Comparison of ENCODE assay signal across 18 cellular contexts in genomic region chr6:150713876-150714275, GRCh38.
"Had no signal": no experiment of that assay in that cellular context is flagged by ENCODE, and none has a peak within 500 bp of the region (broad histone marks: within the 10 kb centered on the region; RNA-seq: fewer than 3 reads in every experiment).

No MANE protein-coding gene starts in this region.

- H3K36me3 Mint-ChIP-seq: activated naive CD4-positive, alpha-beta T cell treated with anti-CD3 and anti-CD28 coated beads, Interleukin-2, amount 10 ng/mL, durations not matched to agents 7 days and 5 days; natural killer cell had no signal

- H3K27ac Mint-ChIP-seq: activated CD4-positive, alpha-beta T cell treated with anti-CD3 and anti-CD28 coated beads, Interleukin-2, amount 10 ng/mL, durations not matched to agents 7 days and 5 days; activated CD8-positive, alpha-beta T cell treated with anti-CD3 and anti-CD28 coated beads, Interleukin-2, amount 10 ng/mL, durations not matched to agents 7 days and 5 days; activated naive CD4-positive, alpha-beta T cell treated with anti-CD3 and anti-CD28 coated beads, Interleukin-2, amount 10 ng/mL, durations not matched to agents 7 days and 5 days; activated naive CD8-positive, alpha-beta T cell treated with anti-CD3 and anti-CD28 coated beads, Interleukin-2, amount 50 U/mL, for 24 hours; activated T-cell treated with anti-CD3 and anti-CD28 coated beads, Interleukin-2, amount 50 U/mL, for 24 hours; natural killer cell; stimulated activated naive CD8-positive, alpha-beta T cell treated with anti-CD3 and anti-CD28 coated beads, Interleukin-15, amount 100 ng/mL, for 72 hours had no signal

- H3K36me3 ChIP-seq: right atrium auricular region, upper lobe of right lung had no signal

- H3K4me3 ChIP-seq: right atrium auricular region, upper lobe of right lung had no signal

- H3K9me3 ChIP-seq: right atrium auricular region, upper lobe of right lung had no signal

- H3K27me3 Mint-ChIP-seq: activated CD4-positive, alpha-beta T cell treated with anti-CD3 and anti-CD28 coated beads, Interleukin-2, amount 10 ng/mL, durations not matched to agents 7 days and 5 days; activated naive CD4-positive, alpha-beta T cell treated with anti-CD3 and anti-CD28 coated beads, Interleukin-2, amount 10 ng/mL, durations not matched to agents 7 days and 5 days; activated naive CD8-positive, alpha-beta T cell treated with anti-CD3 and anti-CD28 coated beads, Interleukin-2, amount 50 U/mL, for 24 hours; activated T-cell treated with anti-CD3 and anti-CD28 coated beads, Interleukin-2, amount 50 U/mL, for 24 hours had no signal

- H3K4me3 Mint-ChIP-seq: activated CD4-positive, alpha-beta T cell treated with anti-CD3 and anti-CD28 coated beads, Interleukin-2, amount 10 ng/mL, durations not matched to agents 7 days and 5 days; activated CD8-positive, alpha-beta T cell treated with anti-CD3 and anti-CD28 coated beads, Interleukin-2, amount 10 ng/mL, durations not matched to agents 7 days and 5 days; activated naive CD4-positive, alpha-beta T cell treated with anti-CD3 and anti-CD28 coated beads, Interleukin-2, amount 10 ng/mL, durations not matched to agents 7 days and 5 days; activated naive CD8-positive, alpha-beta T cell treated with anti-CD3 and anti-CD28 coated beads, Interleukin-2, amount 50 U/mL, for 24 hours; activated T-cell treated with anti-CD3 and anti-CD28 coated beads, Interleukin-2, amount 50 U/mL, for 24 hours; natural killer cell; stimulated activated naive CD8-positive, alpha-beta T cell treated with anti-CD3 and anti-CD28 coated beads, Interleukin-15, amount 100 ng/mL, for 72 hours had no signal

- H3K4me1 Mint-ChIP-seq: activated CD4-positive, alpha-beta T cell treated with anti-CD3 and anti-CD28 coated beads, Interleukin-2, amount 10 ng/mL, durations not matched to agents 7 days and 5 days; activated naive CD4-positive, alpha-beta T cell treated with anti-CD3 and anti-CD28 coated beads, Interleukin-2, amount 10 ng/mL, durations not matched to agents 7 days and 5 days; activated naive CD8-positive, alpha-beta T cell treated with anti-CD3 and anti-CD28 coated beads, Interleukin-2, amount 50 U/mL, for 24 hours; natural killer cell; stimulated activated naive CD8-positive, alpha-beta T cell treated with anti-CD3 and anti-CD28 coated beads, Interleukin-15, amount 100 ng/mL, for 72 hours had no signal

- H3K27ac ChIP-seq: right atrium auricular region, upper lobe of right lung had no signal

- DNase-seq: activated CD4-positive, alpha-beta T cell treated with anti-CD3 and anti-CD28 coated beads, Interleukin-2, amount 10 ng/mL, durations not matched to agents 7 days and 5 days; activated CD8-positive, alpha-beta T cell treated with anti-CD3 and anti-CD28 coated beads, Interleukin-2, amount 10 ng/mL, durations not matched to agents 7 days and 5 days; activated naive CD4-positive, alpha-beta T cell treated with anti-CD3 and anti-CD28 coated beads, Interleukin-2, amount 10 ng/mL, durations not matched to agents 7 days and 5 days; activated naive CD8-positive, alpha-beta T cell treated with anti-CD3 and anti-CD28 coated beads, Interleukin-2, amount 50 U/mL, for 24 hours; activated T-cell treated with anti-CD3 and anti-CD28 coated beads, Interleukin-2, amount 50 U/mL, for 24 hours; aorta; dermis blood vessel endothelial cell; head of caudate nucleus; kidney; natural killer cell; occipital lobe; posterior cingulate gyrus; SHP77 treated with DMSO at 0.1 percent for 48 hours; stimulated activated naive CD8-positive, alpha-beta T cell treated with anti-CD3 and anti-CD28 coated beads, Interleukin-15, amount 100 ng/mL, for 72 hours; T-helper 1 cell; T1000; upper lobe of right lung had no signal

- H3K27me3 ChIP-seq: right atrium auricular region, upper lobe of right lung had no signal

- H3K9me3 Mint-ChIP-seq: activated CD4-positive, alpha-beta T cell treated with anti-CD3 and anti-CD28 coated beads, Interleukin-2, amount 10 ng/mL, durations not matched to agents 7 days and 5 days; activated naive CD4-positive, alpha-beta T cell treated with anti-CD3 and anti-CD28 coated beads, Interleukin-2, amount 10 ng/mL, durations not matched to agents 7 days and 5 days; activated naive CD8-positive, alpha-beta T cell treated with anti-CD3 and anti-CD28 coated beads, Interleukin-2, amount 50 U/mL, for 24 hours; activated T-cell treated with anti-CD3 and anti-CD28 coated beads, Interleukin-2, amount 50 U/mL, for 24 hours; natural killer cell; stimulated activated naive CD8-positive, alpha-beta T cell treated with anti-CD3 and anti-CD28 coated beads, Interleukin-15, amount 100 ng/mL, for 72 hours had no signal
